In the genomic region with DNA sequence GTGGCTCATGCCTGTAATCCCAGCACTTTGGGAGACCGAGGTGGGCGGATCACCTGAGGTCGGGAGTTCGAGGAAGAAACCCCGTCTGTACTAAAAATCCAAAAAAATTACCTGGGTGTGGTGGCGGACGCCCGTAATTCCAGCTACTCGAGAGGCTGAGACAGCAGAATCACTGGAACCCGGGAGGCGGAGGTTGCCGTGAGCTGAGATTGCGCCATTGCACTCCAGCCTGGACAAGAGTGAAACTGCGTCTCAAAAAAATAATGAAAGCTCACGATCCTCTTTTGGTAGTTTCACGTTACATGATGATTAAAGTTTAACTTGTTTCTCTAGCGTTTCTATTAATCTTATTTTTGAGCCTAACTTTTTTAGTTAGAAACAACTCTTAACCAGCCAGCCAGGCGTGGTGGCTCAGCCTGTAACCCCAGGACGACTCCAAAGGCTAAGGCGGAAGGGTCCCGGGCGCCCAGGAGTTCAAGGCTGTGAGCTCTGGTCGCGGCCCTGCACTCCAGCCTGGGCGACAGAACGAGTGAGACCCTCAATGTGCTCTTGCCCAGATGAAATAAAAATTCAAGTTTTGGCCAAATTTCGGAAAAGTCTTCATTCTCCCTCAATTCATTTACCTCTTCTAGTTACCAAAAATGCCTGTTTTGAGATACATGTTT, we compare ENCODE assay signal across 8 cellular contexts. TPM values are rescaled to one million over a fixed set of nuclear protein-coding genes. Genes with fewer than 3 reads are reported as not detected.
A peak's percentile ranks its signal among the peaks of the same experiment; 100 is the strongest.
DNase-seq lines count a peak whose midpoint lies in the region; ATAC-seq and TF ChIP-seq lines count a peak whose summit lies in the region.

No MANE protein-coding gene starts in this region.

- ATAC-seq in GM19328 (IDR thresholded peaks at IDR 0.05; ENCODE audit: unreplicated experiment), result no peak

- intact Hi-C loops in sigmoid colon (cut with DNase I), result loop anchor here (2.0 to 10.0 kb wide), 2 partner anchors 519 to 1261 kb away; partner anchors contain the start of gene GMDS

- H2BK5ac ChIP-seq in H9 (ENCODE audit: insufficient read length, low read length), result no peak overlapping the region

- H3K36me3 Mint-ChIP-seq in H9 (ENCODE audit: insufficient read depth in 1 of 3, low read depth in 3 of 3), result peaks cover 0 to 3% (median 1%) of the 10 kb centered on the region in 3 experiments; a peak in 3 of 7 replicates

- H2BK15ac ChIP-seq in H9 (ENCODE audit: low read depth, low read length), result no peak overlapping the region

- no CpG with 5 or more reads among the region's 27 CpGs for WGBS in H9 (ENCODE audit: extremely low coverage, insufficient read length, low lambda C conversion rate)
- WGBS in sigmoid colon, 2 donors, result 76 to 77% methylated on average over 27 of the region's 27 CpGs

- H3K9me3 Mint-ChIP-seq in H9, result peaks cover 10 to 15% of the 10 kb centered on the region in 2 experiments

- H3K27me3 Mint-ChIP-seq in H9 (ENCODE audit: low read depth), result no peaks in the 10 kb centered on the region

- no peak overlapping the region for H3K23ac ChIP-seq in H9 (ENCODE audit: insufficient read length, low read depth, low read length)

- no peak overlapping the region for H3T11ph ChIP-seq in H9 (ENCODE audit: low read length)

- H3K4ac ChIP-seq in H9 (ENCODE audit: low read depth, low read length), result no peak overlapping the region

- H2AFZ ChIP-seq in H9 (ENCODE audit: low read length), result no peak overlapping the region

- H3K27me3 ChIP-seq in H9 (ENCODE audit: insufficient read depth, low read length), result no peaks in the 10 kb centered on the region
- H3K27me3 ChIP-seq in SJCRH30, result no peaks in the 10 kb centered on the region
- H3K27me3 ChIP-seq in sigmoid colon, result no peaks in the 10 kb centered on the region

- H3K27ac Mint-ChIP-seq in H9, result no peak overlapping the region

- no peak for DNase-seq in H9
- peak in 1 of 2 experiments; percentile 18 for DNase-seq in SJCRH30
- DNase-seq in fibroblast of pulmonary artery (ENCODE audit: low read depth), result no peak
- DNase-seq in sigmoid colon, result peak; percentile 72
- no peak for DNase-seq in H4 (ENCODE audit: low spot score)
- DNase-seq in GM19238 (ENCODE audit: insufficient read length, low spot score), result no peak
- no peak for DNase-seq in NCI-H2081 (lab: John Stamatoyannopoulos, UW)

- TF ChIP-seq EP300 in sigmoid colon (IDR thresholded peaks at IDR 0.05), result no peak

- H4K20me1 ChIP-seq in H9 (ENCODE audit: control insufficient read depth, insufficient read depth, insufficient read length), result no peaks in the 10 kb centered on the region

- H3K56ac ChIP-seq in H9 (ENCODE audit: insufficient read length, low read depth, low read length), result no peak overlapping the region

- H2BK12ac ChIP-seq in H9 (ENCODE audit: insufficient read length, low read depth, low read length), result no peak overlapping the region

- H2AK5ac ChIP-seq in H9 (ENCODE audit: insufficient read length, low read length), result no peak overlapping the region

- H3K4me2 ChIP-seq in H9 (ENCODE audit: insufficient read depth, insufficient read length, low read length), result peak overlapping the region; percentile 90

- no peak overlapping the region for H3K18ac ChIP-seq in H9 (ENCODE audit: insufficient read length, low read depth, low read length)

- H3K14ac ChIP-seq in H9 (ENCODE audit: insufficient read depth, low read length), result no peak overlapping the region

- H3K27ac ChIP-seq in H9 (ENCODE audit: insufficient read length, low read depth, low read length) (no peak overlapping the region), SJCRH30 (peak overlapping the region; percentile 58), sigmoid colon (peak overlapping the region; percentile 89 to 98 (median 94))

- no peak overlapping the region for H4K8ac ChIP-seq in H9 (replicated peaks; ENCODE audit: insufficient read length, low read depth, low read length)

- H3K4me1 Mint-ChIP-seq in H9, result peaks cover 23 to 31% of the 10 kb centered on the region in 2 experiments

- H2BK20ac ChIP-seq in H9 (ENCODE audit: low read depth, low read length, poor library complexity, severe bottlenecking), result no peak overlapping the region

- peak overlapping the region; percentile 91 to 94 for H3K4me3 Mint-ChIP-seq in H9

- peaks cover 3% of the 10 kb centered on the region; the same call in 1 of the 2 replicates for H3K4me1 ChIP-seq in H9 (ENCODE audit: insufficient read depth, low read length)
- H3K4me1 ChIP-seq in SJCRH30, result peaks cover 2% of the 10 kb centered on the region; the same call in 1 of the 2 replicates
- peaks cover 0 to 35% (median 27%) of the 10 kb centered on the region in 4 donors for H3K4me1 ChIP-seq in sigmoid colon

- TF ChIP-seq POLR2A in sigmoid colon (IDR thresholded peaks at IDR 0.05), result no peak

- H3K79me1 ChIP-seq in H9 (ENCODE audit: insufficient read depth, low read depth, low read length, poor library complexity, severe bottlenecking), result no peaks in the 10 kb centered on the region

- H3K79me2 ChIP-seq in H9 (ENCODE audit: insufficient read depth, low read length), result peaks cover 20% of the 10 kb centered on the region

- no peak for TF ChIP-seq CTCF in H9 (conservative IDR thresholded peaks at IDR 0.05)
- no peak for TF ChIP-seq CTCF in fibroblast of pulmonary artery (IDR thresholded peaks at IDR 0.05; ENCODE audit: low read length, missing control alignments)
- TF ChIP-seq CTCF in sigmoid colon (IDR thresholded peaks at IDR 0.05), result no peak

- H3K9me3 ChIP-seq in H9 (ENCODE audit: control insufficient read depth, low read depth, low read length) (no peaks in the 10 kb centered on the region), SJCRH30 (replicated peaks) (no peaks in the 10 kb centered on the region), sigmoid colon (no peaks in the 10 kb centered on the region)

- H3K23me2 ChIP-seq in H9 (ENCODE audit: insufficient read length, low read depth, low read length, poor library complexity, severe bottlenecking), result peaks cover 11% of the 10 kb centered on the region

- no peak overlapping the region for H3K9ac ChIP-seq in H9 (ENCODE audit: extremely low read depth, insufficient read length, low read length)

- peak overlapping the region; percentile 58 for H3K4me3 ChIP-seq in SJCRH30
- H3K4me3 ChIP-seq in fibroblast of pulmonary artery (replicated peaks; ENCODE audit: low read depth, low read length), result peak overlapping the region; percentile 73
- peak overlapping the region in 3 of 4 donors; percentile 51 to 92 (median 56) for H3K4me3 ChIP-seq in sigmoid colon

- H3K36me3 ChIP-seq in SJCRH30 (peaks cover 6% of the 10 kb centered on the region), sigmoid colon (no peaks in the 10 kb centered on the region)

- no peak overlapping the region for H2BK120ac ChIP-seq in H9 (ENCODE audit: low read depth, low read length, poor library complexity, severe bottlenecking)

- no peak overlapping the region for H4K5ac ChIP-seq in H9 (ENCODE audit: insufficient read length, low read depth, low read length)

- no peak overlapping the region for H4K91ac ChIP-seq in H9 (ENCODE audit: insufficient read length, low read depth, low read length)

RNA-seq across cellular contexts. Expression of gene WRNIP1, which starts 1.2 kb away (rescaled TPM):
- total RNA-seq in H9 (2021) (38.1 and 40.0 TPM in 2 replicates), sigmoid colon (10 to 100 TPM; 41.0 to 56.6 (median 47.9) TPM)
- 68.3 and 74.8 TPM in 2 replicates for total RNA-seq in SJCRH30 (2014; rRNA removed; shearing (Covaris generic))
- polyA plus RNA-seq in sigmoid colon, result 10 to 100 TPM; 42.0 to 49.5 (median 47.3) TPM
- total RNA-seq in H4 (2014; rRNA removed; shearing (Covaris generic)), result 63.4 and 69.0 TPM in 2 replicates

RNA-seq across cellular contexts. Expression of gene MYLK4, which starts 13.3 kb away (rescaled TPM):
- total RNA-seq in H9 (2021), result 0.28 and 0.44 TPM in 2 replicates
- total RNA-seq in SJCRH30 (2014; rRNA removed; shearing (Covaris generic)), result 2.3 and 3.0 TPM in 2 replicates
- 1 to 10 TPM in 1 of 4 donors, under 1 TPM in 3; 0.28 to 1.1 (median 0.34) TPM for total RNA-seq in sigmoid colon
- under 1 TPM in 2 of 3 donors, not detected in 1; under 0.01 to 0.31 TPM for polyA plus RNA-seq in sigmoid colon
- 0.10 and 0.48 TPM in 2 replicates for total RNA-seq in H4 (2014; rRNA removed; shearing (Covaris generic))
